ENCODE assay signal across 17 cellular contexts in the genomic region with DNA sequence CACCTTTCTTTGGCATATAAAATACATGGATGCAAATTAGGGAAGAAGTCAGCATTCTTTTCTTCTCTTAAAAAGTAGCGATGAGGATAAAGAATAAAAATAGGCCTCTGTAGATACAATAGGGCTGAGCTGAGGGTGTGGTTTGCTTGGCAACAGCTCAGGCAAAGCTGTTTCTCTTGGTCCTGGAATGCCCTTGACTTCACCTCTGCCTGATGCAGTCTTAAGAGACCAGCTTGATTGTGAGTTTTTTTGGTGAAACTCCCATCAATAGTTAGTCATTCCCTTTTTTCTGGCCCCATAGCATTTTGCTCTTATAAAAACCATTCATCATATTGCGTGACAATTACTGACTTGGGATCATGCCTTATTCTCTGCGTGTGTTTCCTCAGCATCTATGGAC. TPM values are rescaled to one million over a fixed set of nuclear protein-coding genes. Genes with fewer than 3 reads are reported as not detected.
DNase-seq lines count a peak whose midpoint lies in the region; TF ChIP-seq lines count a peak whose summit lies in the region.
"Had no signal": no experiment of that assay in that cellular context is flagged by ENCODE, and none has a peak within 500 bp of the region (broad histone marks: within the 10 kb centered on the region; RNA-seq: fewer than 3 reads in every experiment).

No MANE protein-coding gene starts in this region.

- H3K27ac ChIP-seq in VCaP (peak overlapping the region; percentile 89), thyroid gland (peak overlapping the region; percentile 89 to 95 (median 90)), hepatocyte (no peak overlapping the region)

- H3K4me1 ChIP-seq in thyroid gland (peaks cover 33 to 35% of the 10 kb centered on the region in 2 donors), hepatocyte (ENCODE audit: insufficient read depth) (no peaks in the 10 kb centered on the region)
- H3K4me1 ChIP-seq: BE2C had no signal

- DNase-seq in fibroblast of mammary gland (ENCODE audit: low read depth), result peak; percentile 52
- peak; percentile 55 for DNase-seq in myocyte (ENCODE audit: low read depth)
- DNase-seq in thyroid gland, result peak; percentile 72 to 75
- no peak for DNase-seq in activated CD4-positive, alpha-beta T cell treated with anti-CD3 and anti-CD28 coated beads for 48 hours
- DNase-seq in GM13976 (ENCODE audit: low spot score), result no peak
- DNase-seq in SKM-1 treated with dmso at 0.1 percent for 144 hours (lab: John Stamatoyannopoulos, UW; ENCODE audit: unreplicated experiment), result no peak
- no peak for DNase-seq in hepatocyte (ENCODE audit: low spot score)
- DNase-seq: activated CD4-positive, alpha-beta T cell treated with anti-CD3 and anti-CD28 coated beads, Interleukin-2, amount 50 U/mL, for 48 hours; amniotic stem cell; BE2C; dermis blood vessel endothelial cell; erythroblast; NCI-H2029; NCI-H510A treated with DMSO at 0.1 percent for 48 hours; PC-3; SK-N-SH had no signal

- H3K4me2 ChIP-seq in hepatocyte, result no peak overlapping the region
- H3K4me2 ChIP-seq: SK-N-SH had no signal

- no peaks in the 10 kb centered on the region for H4K20me1 ChIP-seq in hepatocyte (ENCODE audit: insufficient read depth, poor library complexity, severe bottlenecking)

- TF ChIP-seq CTCF in VCaP (conservative IDR thresholded peaks at IDR 0.05) (no peak), fibroblast of mammary gland (conservative IDR thresholded peaks at IDR 0.05; ENCODE audit: control insufficient read depth, insufficient read depth, low read depth, low read length) (no peak), thyroid gland (IDR thresholded peaks at IDR 0.05) (no peak), GM13976 (IDR thresholded peaks at IDR 0.05; ENCODE audit: borderline replicate concordance, control extremely low read depth, extremely low read depth, insufficient read depth, missing control alignments) (no peak), hepatocyte (IDR thresholded peaks at IDR 0.05; ENCODE audit: poor library complexity) (no peak)

- H3K9me3 ChIP-seq in thyroid gland, result no peaks in the 10 kb centered on the region
- no peaks in the 10 kb centered on the region for H3K9me3 ChIP-seq in hepatocyte (ENCODE audit: low read depth)
- H3K9me3 ChIP-seq: BE2C, SK-N-SH had no signal

- no peaks in the 10 kb centered on the region for H3K79me2 ChIP-seq in hepatocyte

- H3K4me3 ChIP-seq in fibroblast of mammary gland (ENCODE audit: control insufficient read depth, low read depth, low read length) (no peak overlapping the region), thyroid gland (replicated peaks in 1 of 3) (no peak overlapping the region), hepatocyte (no peak overlapping the region)

- WGBS in thyroid gland, 2 donors, result 66 to 82% methylated on average over 3 of the region's 3 CpGs
- WGBS in hepatocyte (ENCODE audit: low lambda C conversion rate, missing lambda C conversion rate), result 93% methylated on average over 3 of the region's 3 CpGs

- H3K27me3 ChIP-seq in thyroid gland, result no peaks in the 10 kb centered on the region
- no peaks in the 10 kb centered on the region for H3K27me3 ChIP-seq in hepatocyte
- H3K27me3 ChIP-seq: BE2C had no signal

- no peaks in the 10 kb centered on the region for H3K9me2 ChIP-seq in hepatocyte (replicated peaks; ENCODE audit: insufficient read depth)
- H3K9me2 ChIP-seq: SK-N-SH had no signal

- intact Hi-C loops in thyroid gland (cut with DNase I), result no loop called here

- no peak overlapping the region for H2AFZ ChIP-seq in hepatocyte

- no peak for TF ChIP-seq POLR2A in thyroid gland (IDR thresholded peaks at IDR 0.05)

- in situ Hi-C loops in GM13976 (cut with MboI; ENCODE audit: low sequenced_read_pairs, unreplicated experiment), result no loop called here

- H3K36me3 ChIP-seq in thyroid gland (no peaks in the 10 kb centered on the region), hepatocyte (replicated peaks; ENCODE audit: insufficient read depth, low read depth) (no peaks in the 10 kb centered on the region)
- H3K36me3 ChIP-seq: BE2C had no signal

RNA-seq across cellular contexts. Expression of a gene that starts 42.1 kb away (rescaled TPM):
- 38.0 and 38.5 TPM in 2 replicates for total RNA-seq in myocyte
- 16.4 TPM for polyA plus RNA-seq in myocyte (2012)
- total RNA-seq in thyroid gland, result 100 to 1,000 TPM in 2 of 4 donors, 10 to 100 TPM in 2; 93.1 to 175 (median 102) TPM
- total RNA-seq in hepatocyte, result 59.3 and 70.5 TPM in 2 replicates
- polyA plus RNA-seq in hepatocyte, result 33.8 and 39.8 TPM in 2 replicates

Comparison
In these comparisons a context has a peak if more than half of its experiments do, and no peak if none do; other contexts are left out.
1. DNase-seq: peak in fibroblast of mammary gland (single experiment), myocyte (single experiment) and thyroid gland (2 of 2); none in activated CD4-positive, alpha-beta T cell treated with anti-CD3 and anti-CD28 coated beads for 48 hours (single experiment), GM13976 (single experiment), SKM-1 treated with dmso at 0.1 percent for 144 hours (single experiment) and hepatocyte (single experiment).